ENCODE assay signal across 19 cellular contexts in genomic region chr6:28215425-28215824, GRCh38. TPM values are rescaled to one million over a fixed set of nuclear protein-coding genes. Genes with fewer than 3 reads are reported as not detected.
DNase-seq lines count a peak whose midpoint lies in the region; ATAC-seq and TF ChIP-seq lines count a peak whose summit lies in the region.
"Had no signal": no experiment of that assay in that cellular context is flagged by ENCODE, and none has a peak within 500 bp of the region (broad histone marks: within the 10 kb centered on the region; RNA-seq: fewer than 3 reads in every experiment).

No MANE protein-coding gene starts in this region.

- peak overlapping the region; percentile 4 to 22 for H3K4me3 Mint-ChIP-seq in activated T-cell treated with anti-CD3 and anti-CD28 coated beads, Interleukin-2, amount 50 U/mL, for 72 hours
- H3K4me3 Mint-ChIP-seq in CD4-positive, alpha-beta memory T cell = no peak overlapping the region
- H3K4me3 Mint-ChIP-seq: activated CD4-positive, alpha-beta T cell treated with anti-CD3 and anti-CD28 coated beads, Interleukin-2, amount 10 ng/mL, durations not matched to agents 24 days and 14 days; stimulated activated naive B cell treated with anti-CD40 and anti-IgM and Interleukin-4, amounts not matched to agents 10 μg/mL and 1 μg/mL and 100 μg/mL, for 72 hours had no signal

- no peaks in the 10 kb centered on the region for H3K9me3 Mint-ChIP-seq in activated T-cell treated with anti-CD3 and anti-CD28 coated beads, Interleukin-2, amount 50 U/mL, for 72 hours
- peaks cover 0 to 4% (median 3%) of the 10 kb centered on the region in 8 donors for H3K9me3 Mint-ChIP-seq in CD4-positive, alpha-beta memory T cell
- H3K9me3 Mint-ChIP-seq: activated CD4-positive, alpha-beta T cell treated with anti-CD3 and anti-CD28 coated beads, Interleukin-2, amount 10 ng/mL, durations not matched to agents 24 days and 14 days had no signal

- DNase-seq in activated T-cell treated with anti-CD3 and anti-CD28 coated beads, Interleukin-2, amount 50 U/mL, for 72 hours = no peak
- DNase-seq in activated T-cell treated with anti-CD3 and anti-CD28 coated beads for 4 hours = no peak
- DNase-seq in Panc1 (ENCODE audit: low read depth, low spot score) = no peak
- peak; percentile 37 for DNase-seq in fibroblast of gingiva (ENCODE audit: low read depth)
- DNase-seq in skeletal muscle cell (ENCODE audit: low read depth) = no peak
- no peak for DNase-seq in globus pallidus (ENCODE audit: low spot score)
- no peak for DNase-seq in CD4-positive, alpha-beta memory T cell
- DNase-seq: activated CD4-positive, alpha-beta T cell treated with anti-CD3 and anti-CD28 coated beads, Interleukin-2, amount 10 ng/mL, durations not matched to agents 24 days and 14 days; activated T-cell treated with anti-CD3 and anti-CD28 coated beads, Interleukin-2, amount 50 U/mL, for 1 hour; amygdala; NCI-H524 treated with DMSO at 0.1 percent for 48 hours; sigmoid colon; stimulated activated naive B cell treated with anti-CD40 and anti-IgM and Interleukin-4, amounts not matched to agents 10 μg/mL and 1 μg/mL and 100 μg/mL, for 72 hours had no signal

- in situ Hi-C loops in Panc1 (cut with HindIII; ENCODE audit: low pct_unique_long_range_greater_than_20kb, low sequenced_read_pairs) = no loop called here

- peaks cover 28% of the 10 kb centered on the region for H3K4me1 Mint-ChIP-seq in activated T-cell treated with anti-CD3 and anti-CD28 coated beads, Interleukin-2, amount 50 U/mL, for 72 hours (ENCODE audit: low read depth)
- peaks cover 6 to 21% (median 14%) of the 10 kb centered on the region in 4 donors for H3K4me1 Mint-ChIP-seq in CD4-positive, alpha-beta memory T cell

- H3K27ac Mint-ChIP-seq in activated T-cell treated with anti-CD3 and anti-CD28 coated beads, Interleukin-2, amount 50 U/mL, for 72 hours = no peak overlapping the region
- H3K27ac Mint-ChIP-seq in CD4-positive, alpha-beta memory T cell = no peak overlapping the region
- H3K27ac Mint-ChIP-seq: activated CD4-positive, alpha-beta T cell treated with anti-CD3 and anti-CD28 coated beads, Interleukin-2, amount 10 ng/mL, durations not matched to agents 24 days and 14 days; stimulated activated naive B cell treated with anti-CD40 and anti-IgM and Interleukin-4, amounts not matched to agents 10 μg/mL and 1 μg/mL and 100 μg/mL, for 72 hours had no signal

- POLR2A ChIA-PET in Panc1 (lab: Charles Lee) = no interaction called here
- POLR2A ChIA-PET in CD4-positive, alpha-beta memory T cell (lab: Charles Lee; ENCODE audit: partially characterized antibody) = no interaction called here

- no peak for ATAC-seq in activated T-cell treated with anti-CD3 and anti-CD28 coated beads, Interleukin-2, amount 50 U/mL, for 72 hours (replicated peaks in 1 of 2)
- ATAC-seq in Panc1 = no peak
- ATAC-seq in GM18520 (IDR thresholded peaks at IDR 0.05; ENCODE audit: unreplicated experiment) = no peak
- ATAC-seq: A549; esophagus mucosa; stimulated activated naive B cell treated with anti-CD40 and anti-IgM and Interleukin-4, amounts not matched to agents 10 μg/mL and 1 μg/mL and 100 μg/mL, for 72 hours had no signal

- TF ChIP-seq CTCF in Panc1 (IDR thresholded peaks at IDR 0.05) = no peak

- no peaks in the 10 kb centered on the region for H3K9me3 ChIP-seq in Panc1 (ENCODE audit: control insufficient read depth, insufficient read depth, low read depth, low read length)
- H3K9me3 ChIP-seq in CD4-positive, alpha-beta memory T cell (ENCODE audit: control insufficient read depth in 1 of 2, low read length in 2 of 2) = no peaks in the 10 kb centered on the region
- H3K9me3 ChIP-seq: A549, sigmoid colon had no signal

- peak overlapping the region; percentile 41 to 60 for H3K4me3 ChIP-seq in Panc1 (ENCODE audit: low read depth in 2 of 2, low read length in 2 of 2)
- peak overlapping the region; percentile 17 for H3K4me3 ChIP-seq in skeletal muscle cell (ENCODE audit: low read depth, low read length)
- H3K4me3 ChIP-seq in CD4-positive, alpha-beta memory T cell (ENCODE audit: low read length in 2 of 2) = no peak overlapping the region
- H3K4me3 ChIP-seq: A549, coronary artery, sigmoid colon had no signal

- no peaks in the 10 kb centered on the region for H3K36me3 ChIP-seq in Panc1 (ENCODE audit: control insufficient read depth, insufficient read depth, low read length)
- H3K36me3 ChIP-seq in CD4-positive, alpha-beta memory T cell (ENCODE audit: insufficient read depth, low read length) = no peaks in the 10 kb centered on the region
- H3K36me3 ChIP-seq: sigmoid colon had no signal

- BruUV-seq in Panc1 (replicated peaks; lab: Mats Ljungman, UMichigan) = no TSS peak

- H3K27me3 ChIP-seq in Panc1 (ENCODE audit: control insufficient read depth, insufficient read depth, low read length) = no peaks in the 10 kb centered on the region
- H3K27me3 ChIP-seq in CD4-positive, alpha-beta memory T cell (ENCODE audit: insufficient read depth, low read length) = peaks cover 34% of the 10 kb centered on the region

- peak overlapping the region; percentile 71 for H3K27ac ChIP-seq in Panc1 (ENCODE audit: low read length)
- no peak overlapping the region for H3K27ac ChIP-seq in CD4-positive, alpha-beta memory T cell (ENCODE audit: low read depth, low read length)
- H3K27ac ChIP-seq: A549, coronary artery, sigmoid colon had no signal

- peaks cover 0 to 2% of the 10 kb centered on the region in 2 donors for H3K36me3 Mint-ChIP-seq in activated T-cell treated with anti-CD3 and anti-CD28 coated beads, Interleukin-2, amount 50 U/mL, for 72 hours (ENCODE audit: insufficient read depth in 2 of 2)
- H3K36me3 Mint-ChIP-seq in CD4-positive, alpha-beta memory T cell = no peaks in the 10 kb centered on the region

- CTCF ChIA-PET in Panc1 (lab: Charles Lee) = no interaction called here
- CTCF ChIA-PET in CD4-positive, alpha-beta memory T cell (lab: Charles Lee; ENCODE audit: partially characterized antibody) = no interaction called here

- intact Hi-C loops in Panc1 (cut with micrococcal nuclease; ENCODE audit: unreplicated experiment) = no loop called here
- intact Hi-C loops in CD4-positive, alpha-beta memory T cell (cut with micrococcal nuclease) = no loop called here

- peaks cover 28% of the 10 kb centered on the region for H3K4me1 ChIP-seq in Panc1 (ENCODE audit: control insufficient read depth, insufficient read depth, low read length)
- H3K4me1 ChIP-seq in CD4-positive, alpha-beta memory T cell (ENCODE audit: insufficient read depth, low read length) = peaks cover 15% of the 10 kb centered on the region

- H3K27me3 Mint-ChIP-seq in activated T-cell treated with anti-CD3 and anti-CD28 coated beads, Interleukin-2, amount 50 U/mL, for 72 hours (ENCODE audit: low read depth) = peaks cover 80% of the 10 kb centered on the region
- peaks cover 52 to 74% of the 10 kb centered on the region in 2 donors for H3K27me3 Mint-ChIP-seq in CD4-positive, alpha-beta memory T cell

RNA-seq across cellular contexts. Expression of gene ZSCAN9, which starts 9.7 kb away (rescaled TPM):
- 1 to 10 TPM; 7.5 to 9.2 TPM for total RNA-seq in activated T-cell treated with anti-CD3 and anti-CD28 coated beads, Interleukin-2, amount 50 U/mL, for 72 hours
- total RNA-seq in Panc1 (2021; ENCODE audit: unreplicated experiment) = 14.4 TPM
- 8.0 TPM for polyA plus RNA-seq in Panc1 (2012; ENCODE audit: insufficient read length)
- total RNA-seq in CD4-positive, alpha-beta memory T cell = 1 to 10 TPM; 3.4 to 4.4 TPM
- 1 to 10 TPM; 1.2 to 3.5 TPM for polyA plus RNA-seq in CD4-positive, alpha-beta memory T cell

RNA-seq across cellular contexts. Expression of gene ZKSCAN4, which starts 36.6 kb away (rescaled TPM):
- total RNA-seq in activated T-cell treated with anti-CD3 and anti-CD28 coated beads, Interleukin-2, amount 50 U/mL, for 72 hours = 1 to 10 TPM; 5.1 to 7.6 TPM
- 4.4 TPM for total RNA-seq in Panc1 (2021; ENCODE audit: unreplicated experiment)
- polyA plus RNA-seq in Panc1 (2012; ENCODE audit: insufficient read length) = 2.6 TPM
- 10 to 100 TPM in 1 of 2 experiments, 1 to 10 TPM in 1; 9.9 to 11.1 TPM for total RNA-seq in CD4-positive, alpha-beta memory T cell
- polyA plus RNA-seq in CD4-positive, alpha-beta memory T cell = 1 to 10 TPM; 2.4 to 5.2 TPM

RNA-seq across cellular contexts. Expression of gene NKAPL, which starts 43.7 kb away (rescaled TPM):
- total RNA-seq in activated T-cell treated with anti-CD3 and anti-CD28 coated beads, Interleukin-2, amount 50 U/mL, for 72 hours = under 1 TPM in 1 of 2 donors, not detected in 1; 0.14 TPM
- not detected for total RNA-seq in Panc1 (2021; ENCODE audit: unreplicated experiment)
- not detected for polyA plus RNA-seq in Panc1 (2012; ENCODE audit: insufficient read length)
- total RNA-seq in CD4-positive, alpha-beta memory T cell = under 1 TPM in 1 of 2 experiments, not detected in 1; 0.33 TPM
- polyA plus RNA-seq in CD4-positive, alpha-beta memory T cell = under 1 TPM in 1 of 2 donors, not detected in 1; 0.15 TPM
- total RNA-seq: activated CD4-positive, alpha-beta T cell treated with anti-CD3 and anti-CD28 coated beads, Interleukin-2, amount 10 ng/mL, durations not matched to agents 24 days and 14 days; H4 had no signal
- polyA plus RNA-seq: A549, neural cell had no signal

RNA-seq across cellular contexts. Expression of gene ZSCAN26, which starts 51.5 kb away (rescaled TPM):
- 10 to 100 TPM; 10.1 to 10.7 TPM for total RNA-seq in activated T-cell treated with anti-CD3 and anti-CD28 coated beads, Interleukin-2, amount 50 U/mL, for 72 hours
- total RNA-seq in Panc1 (2021; ENCODE audit: unreplicated experiment) = 6.6 TPM
- polyA plus RNA-seq in Panc1 (2012; ENCODE audit: insufficient read length) = 5.9 TPM
- total RNA-seq in CD4-positive, alpha-beta memory T cell = 10 to 100 TPM; 23.3 to 26.5 TPM
- 10 to 100 TPM; 13.1 to 14.2 TPM for polyA plus RNA-seq in CD4-positive, alpha-beta memory T cell

Comparison
In these comparisons a context has a peak if more than half of its experiments do, and no peak if none do; other contexts are left out.
1. H3K4me3 Mint-ChIP-seq: peak in activated T-cell treated with anti-CD3 and anti-CD28 coated beads, Interleukin-2, amount 50 U/mL, for 72 hours (2 of 2); none in CD4-positive, alpha-beta memory T cell (0 of 8).
2. H3K4me3 ChIP-seq: peak in Panc1 (2 of 2) and skeletal muscle cell (single experiment); none in CD4-positive, alpha-beta memory T cell (0 of 2).